8 cellular contexts compared by ENCODE assay signal in the genomic region with DNA sequence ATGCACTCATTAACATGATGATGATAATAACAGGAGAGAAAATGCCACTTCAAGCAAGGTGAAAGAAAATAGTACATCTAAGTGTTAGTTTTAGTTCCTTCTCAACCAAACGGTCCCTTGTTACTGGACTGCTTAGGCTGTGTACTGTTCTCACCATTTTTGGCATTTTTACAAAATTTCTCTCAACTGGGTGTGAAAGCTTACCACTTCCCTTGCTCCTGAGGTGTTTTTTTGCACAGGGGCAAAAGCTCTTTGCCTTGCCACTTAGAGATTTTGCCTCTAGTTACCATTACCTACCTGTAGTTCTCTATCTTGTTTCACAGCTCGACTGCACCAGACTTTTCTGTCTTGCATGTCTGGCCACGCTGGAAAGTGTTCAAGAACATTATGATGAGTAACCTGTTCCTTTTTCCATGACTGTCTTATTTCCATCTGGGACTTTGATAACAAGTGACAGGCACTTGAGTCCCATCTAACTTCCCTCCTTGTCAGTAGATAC. TPM values are rescaled to one million over a fixed set of nuclear protein-coding genes. Genes with fewer than 3 reads are reported as not detected.
A peak's percentile ranks its signal among the peaks of the same experiment; 100 is the strongest.
DNase-seq lines count a peak whose midpoint lies in the region; ATAC-seq and TF ChIP-seq lines count a peak whose summit lies in the region.

No MANE protein-coding gene starts in this region.

- H3K27me3 ChIP-seq in stomach = no peaks in the 10 kb centered on the region

- peak; percentile 70 for ATAC-seq in GM21367 (IDR thresholded peaks at IDR 0.05; ENCODE audit: unreplicated experiment)
- ATAC-seq in HG03558 (IDR thresholded peaks at IDR 0.05; ENCODE audit: extremely low read depth, unreplicated experiment) = peak; percentile 30
- ATAC-seq in natural killer cell = peak; percentile 79 to 92 (median 91)

- no peaks in the 10 kb centered on the region for H3K36me3 ChIP-seq in stomach

- in situ Hi-C loops in G401 (cut with HindIII; ENCODE audit: low sequenced_read_pairs) = no loop called here

- DNase-seq in ELR (ENCODE audit: low read depth) (peak; percentile 48), natural killer cell (peak; percentile 37), stomach (no peak), NCI-H1417 (lab: John Stamatoyannopoulos, UW) (no peak), G401 (ENCODE audit: low spot score) (no peak)

- H3K27ac Mint-ChIP-seq in activated naive CD4-positive, alpha-beta T cell treated with anti-CD3 and anti-CD28 coated beads, Interleukin-2, amount 50 U/mL, for 24 hours = peak overlapping the region; percentile 100
- peak overlapping the region; percentile 94 to 96 for H3K27ac Mint-ChIP-seq in natural killer cell

- TF ChIP-seq POLR2A in stomach (IDR thresholded peaks at IDR 0.05) = no peak

- TF ChIP-seq EP300 in stomach (IDR thresholded peaks at IDR 0.05) = no peak

- H3K4me1 ChIP-seq in stomach = peaks cover 36 to 75% (median 58%) of the 10 kb centered on the region in 4 donors

- peaks cover 89% of the 10 kb centered on the region for H3K4me1 Mint-ChIP-seq in activated naive CD4-positive, alpha-beta T cell treated with anti-CD3 and anti-CD28 coated beads, Interleukin-2, amount 50 U/mL, for 24 hours
- H3K4me1 Mint-ChIP-seq in natural killer cell = peaks cover 72% of the 10 kb centered on the region in 2 donors

- intact Hi-C loops in natural killer cell (cut with micrococcal nuclease) = loop anchor here (1.0 to 10.0 kb wide), 4 partner anchors 8 to 767 kb away; no protein-coding TSS in a partner anchor
- intact Hi-C loops in stomach (cut with DNase I; ENCODE audit: low total_unique reads) = no loop called here

- 22 to 51% (median 32%) methylated on average over 3 of the region's 3 CpGs for WGBS in stomach, 5 donors

- TF ChIP-seq CTCF in natural killer cell (IDR thresholded peaks at IDR 0.05) (no peak), stomach (IDR thresholded peaks at IDR 0.05) (no peak)

- no peak overlapping the region for H3K4me3 ChIP-seq in stomach

- no peaks in the 10 kb centered on the region for H3K27me3 Mint-ChIP-seq in activated naive CD4-positive, alpha-beta T cell treated with anti-CD3 and anti-CD28 coated beads, Interleukin-2, amount 50 U/mL, for 24 hours
- H3K27me3 Mint-ChIP-seq in natural killer cell (ENCODE audit: low read depth in 2 of 2) = no peaks in the 10 kb centered on the region

- H3K36me3 Mint-ChIP-seq in activated naive CD4-positive, alpha-beta T cell treated with anti-CD3 and anti-CD28 coated beads, Interleukin-2, amount 50 U/mL, for 24 hours = peaks cover 4% of the 10 kb centered on the region
- no peaks in the 10 kb centered on the region for H3K36me3 Mint-ChIP-seq in natural killer cell

- H3K27ac ChIP-seq in stomach = no peak overlapping the region

- H3K9me3 ChIP-seq in stomach = no peaks in the 10 kb centered on the region

- peaks cover 7% of the 10 kb centered on the region for H3K9me3 Mint-ChIP-seq in activated naive CD4-positive, alpha-beta T cell treated with anti-CD3 and anti-CD28 coated beads, Interleukin-2, amount 50 U/mL, for 24 hours
- no peaks in the 10 kb centered on the region for H3K9me3 Mint-ChIP-seq in natural killer cell

- peak overlapping the region; percentile 86 for H3K4me3 Mint-ChIP-seq in activated naive CD4-positive, alpha-beta T cell treated with anti-CD3 and anti-CD28 coated beads, Interleukin-2, amount 50 U/mL, for 24 hours
- H3K4me3 Mint-ChIP-seq in natural killer cell = peak overlapping the region; percentile 88

RNA-seq across cellular contexts. Expression of a gene that starts 10.7 kb away (rescaled TPM):
- 10 to 100 TPM; 34.1 to 57.5 (median 42.1) TPM for total RNA-seq in natural killer cell
- total RNA-seq in stomach = 100 to 1,000 TPM in 1 of 5 donors, 10 to 100 TPM in 4; 33.3 to 116 (median 42.0) TPM
- polyA plus RNA-seq in stomach = 10 to 100 TPM; 13.2 to 29.8 (median 24.8) TPM
- 13.6 and 15.6 TPM in 2 replicates for total RNA-seq in G401 (2014; rRNA removed; shearing (Covaris generic))

Comparison
In these comparisons a context has a peak if more than half of its experiments do, and no peak if none do; other contexts are left out.
1. DNase-seq: peak in ELR (single experiment) and natural killer cell (single experiment); none in stomach (single experiment), NCI-H1417 (0 of 3) and G401 (single experiment).
2. ATAC-seq: peak in every context shown above with its lines; median percentile 91 in natural killer cell; 70 in GM21367; 30 in HG03558.